In genomic region chr6:155493694-155494143, GRCh38 we compare ENCODE assay signal across 7 cellular contexts. TPM values are rescaled to one million over a fixed set of nuclear protein-coding genes. Genes with fewer than 3 reads are reported as not detected.
DNase-seq lines count a peak whose midpoint lies in the region; ATAC-seq and TF ChIP-seq lines count a peak whose summit lies in the region.

No MANE protein-coding gene starts in this region.

- H3K27ac ChIP-seq in colonic mucosa: peak overlapping the region; percentile 58

- intact Hi-C loops in colonic mucosa (cut with DNase I): no loop called here

- no peak overlapping the region for H3K4me3 ChIP-seq in colonic mucosa

- H3K27me3 ChIP-seq in colonic mucosa: no peaks in the 10 kb centered on the region

- TF ChIP-seq CTCF in colonic mucosa (IDR thresholded peaks at IDR 0.05): no peak
- no peak for TF ChIP-seq CTCF in omental fat pad (IDR thresholded peaks at IDR 0.05)

- DNase-seq in HCEC 1CT (peak; percentile 99), MV-4-11 (lab: John Stamatoyannopoulos, UW) (peak; percentile 96), colonic mucosa (peak; percentile 28), omental fat pad (ENCODE audit: low spot score) (no peak), NK-92 (lab: John Stamatoyannopoulos, UW; ENCODE audit: unreplicated experiment) (no peak), globus pallidus (ENCODE audit: low spot score) (no peak)

- no peaks in the 10 kb centered on the region for H3K36me3 ChIP-seq in colonic mucosa

- no peaks in the 10 kb centered on the region for H3K9me3 ChIP-seq in colonic mucosa

- no peak overlapping the region for H3K9ac ChIP-seq in colonic mucosa (ENCODE audit: low read depth in 2 of 2, low read length in 2 of 2)

- ATAC-seq in GM18511 (IDR thresholded peaks at IDR 0.05; ENCODE audit: unreplicated experiment) (peak; percentile 50), omental fat pad (ENCODE audit: low FRiP score) (peak; percentile 88)

- H3K4me1 ChIP-seq in colonic mucosa: no peaks in the 10 kb centered on the region

RNA-seq across cellular contexts. Expression of gene NOX3, which starts 38.1 kb away (rescaled TPM):
- total RNA-seq in colonic mucosa (not detected), omental fat pad (not detected)

Comparison
In these comparisons a context has a peak if more than half of its experiments do, and no peak if none do; other contexts are left out.
1. DNase-seq: peak in HCEC 1CT (single experiment), MV-4-11 (single experiment) and colonic mucosa (single experiment); none in omental fat pad (single experiment), NK-92 (single experiment) and globus pallidus (single experiment).